1 cellular context compared by ENCODE assay signal in genomic region chrX:11367609-11368430, GRCh38.
A peak's percentile ranks its signal among the peaks of the same experiment; 100 is the strongest.
TF ChIP-seq lines count a peak whose summit lies in the region.

No MANE protein-coding gene starts in this region.

TF ChIP-seq in K562, 482 proteins besides CTCF, POLR2A, EP300 and RAD21 (continued from another document and continues in another):
- TF ChIP-seq REST (CRISPR knock-in tag; IDR thresholded peaks at IDR 0.05; ENCODE audit: low read depth), result no peak
- no peak for TF ChIP-seq ZSCAN32 (CRISPR knock-in tag; IDR thresholded peaks at IDR 0.05)
- no peak for TF ChIP-seq ZBTB33 (CRISPR knock-in tag; IDR thresholded peaks at IDR 0.05)
- peak; percentile 90 for TF ChIP-seq JUND (IDR thresholded peaks at IDR 0.05; ENCODE audit: borderline replicate concordance, low read depth, low read length)
- peak; percentile 75; the same call in 2 of the 3 replicates for TF ChIP-seq JUND (tag; IDR thresholded peaks at IDR 0.05; ENCODE audit: borderline replicate concordance, low read depth, low read length)
- TF ChIP-seq CBFA2T3 (IDR thresholded peaks at IDR 0.05), result no peak
- no peak for TF ChIP-seq ZNF398 (CRISPR knock-in tag; IDR thresholded peaks at IDR 0.05)
- no peak for TF ChIP-seq ARID4B (CRISPR knock-in tag; IDR thresholded peaks at IDR 0.05)
- TF ChIP-seq TAF1 (IDR thresholded peaks at IDR 0.05; ENCODE audit: control insufficient read depth, extremely low read depth, insufficient read depth, low read length, severe bottlenecking), result peak; percentile 27
- TF ChIP-seq DMBX1 (CRISPR knock-in tag; IDR thresholded peaks at IDR 0.05; ENCODE audit: borderline replicate concordance), result no peak
- TF ChIP-seq CTCFL (IDR thresholded peaks at IDR 0.05; ENCODE audit: borderline replicate concordance, insufficient read depth, low read depth, low read length, poor library complexity, severe bottlenecking), result no peak
- TF ChIP-seq GMEB1 (CRISPR knock-in tag; IDR thresholded peaks at IDR 0.05), result no peak
- TF ChIP-seq NRF1 (conservative IDR thresholded peaks at IDR 0.05 in 1 of 2, IDR thresholded peaks at IDR 0.05 in 1 of 2), result no peak
- TF ChIP-seq BCOR (IDR thresholded peaks at IDR 0.05), result no peak
- peak; percentile 62; the same call in 1 of the 2 replicates for TF ChIP-seq ZNF175 (CRISPR knock-in tag; IDR thresholded peaks at IDR 0.05; ENCODE audit: low read depth)
- TF ChIP-seq ZNF445 (CRISPR knock-in tag; IDR thresholded peaks at IDR 0.05; ENCODE audit: low read depth), result no peak
- TF ChIP-seq ZNF561 (CRISPR knock-in tag; conservative IDR thresholded peaks at IDR 0.05), result no peak
- TF ChIP-seq MTA3 (IDR thresholded peaks at IDR 0.05; ENCODE audit: borderline replicate concordance), result 0 out of 2 replicates have a peak, but pooled peaks have one; percentile 54
- TF ChIP-seq THAP7 (CRISPR knock-in tag; IDR thresholded peaks at IDR 0.05), result no peak
- TF ChIP-seq ARID3A (IDR thresholded peaks at IDR 0.05; ENCODE audit: borderline replicate concordance, low read depth, low read length), result peak; percentile 63; the same call in 1 of the 2 replicates
- TF ChIP-seq MLX (CRISPR knock-in tag; conservative IDR thresholded peaks at IDR 0.05), result no peak
- no peak for TF ChIP-seq ARID3B (CRISPR knock-in tag; IDR thresholded peaks at IDR 0.05; ENCODE audit: borderline replicate concordance)
